Comparison of ENCODE assay signal across 30 cellular contexts in the genomic region with DNA sequence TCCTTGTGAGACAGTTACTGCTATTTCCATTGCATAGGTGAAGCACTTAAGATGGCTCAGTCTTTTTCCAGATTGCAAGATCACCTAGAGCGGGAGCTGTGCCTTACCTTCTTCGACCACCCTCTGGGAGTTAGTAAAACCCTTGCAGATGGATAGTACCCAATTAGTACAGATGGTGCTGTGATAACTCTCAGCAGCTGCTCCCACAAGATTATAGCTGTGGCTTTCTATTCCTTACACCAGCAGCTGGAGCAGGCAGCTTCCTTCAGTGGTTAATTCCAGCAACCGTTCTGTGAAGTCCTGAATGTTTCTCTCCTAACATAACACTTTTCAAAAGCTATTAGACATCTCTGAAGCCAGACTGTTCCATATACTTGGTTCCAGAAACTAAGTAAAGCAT.
"Had no signal": no experiment of that assay in that cellular context is flagged by ENCODE, and none has a peak within 500 bp of the region (broad histone marks: within the 10 kb centered on the region; RNA-seq: fewer than 3 reads in every experiment).

No MANE protein-coding gene starts in this region.

- H3K9me3 ChIP-seq: ascending aorta, MG63 had no signal

- H3K36me3 Mint-ChIP-seq: activated naive CD4-positive, alpha-beta T cell treated with anti-CD3 and anti-CD28 coated beads, Interleukin-2, amount 50 U/mL, for 24 hours; activated naive CD8-positive, alpha-beta T cell treated with anti-CD3 and anti-CD28 coated beads, Interleukin-2, amount 10 ng/mL, durations not matched to agents 7 days and 5 days had no signal

- H3K36me3 ChIP-seq: ascending aorta, MG63 had no signal

- H3K9me3 Mint-ChIP-seq: activated CD4-positive, alpha-beta T cell treated with anti-CD3 and anti-CD28 coated beads, Interleukin-2, amount 10 ng/mL, durations not matched to agents 24 days and 14 days had no signal

- H3K27ac ChIP-seq: ascending aorta, PC-9, RWPE1, SK-N-MC had no signal

- H3K4me1 Mint-ChIP-seq: activated CD4-positive, alpha-beta T cell treated with anti-CD3 and anti-CD28 coated beads, Interleukin-2, amount 10 ng/mL, durations not matched to agents 24 days and 14 days; activated naive CD4-positive, alpha-beta T cell treated with anti-CD3 and anti-CD28 coated beads, Interleukin-2, amount 50 U/mL, for 24 hours; activated naive CD8-positive, alpha-beta T cell treated with anti-CD3 and anti-CD28 coated beads, Interleukin-2, amount 10 ng/mL, durations not matched to agents 7 days and 5 days; activated T-helper 17 cell treated with anti-CD3 and anti-CD28 coated beads, Interleukin-2, amount 50 U/mL, for 72 hours had no signal

- H3K27me3 Mint-ChIP-seq: activated CD4-positive, alpha-beta T cell treated with anti-CD3 and anti-CD28 coated beads, Interleukin-2, amount 10 ng/mL, durations not matched to agents 24 days and 14 days; activated CD8-positive, alpha-beta T cell treated with anti-CD3 and anti-CD28 coated beads for 36 hours; activated naive CD4-positive, alpha-beta T cell treated with anti-CD3 and anti-CD28 coated beads, Interleukin-2, amount 50 U/mL, for 24 hours; activated naive CD8-positive, alpha-beta T cell treated with anti-CD3 and anti-CD28 coated beads, Interleukin-2, amount 10 ng/mL, durations not matched to agents 7 days and 5 days; activated T-helper 17 cell treated with anti-CD3 and anti-CD28 coated beads, Interleukin-2, amount 50 U/mL, for 72 hours had no signal

- H3K27ac Mint-ChIP-seq: activated CD4-positive, alpha-beta T cell treated with anti-CD3 and anti-CD28 coated beads, Interleukin-2, amount 10 ng/mL, durations not matched to agents 24 days and 14 days; activated CD8-positive, alpha-beta T cell treated with anti-CD3 and anti-CD28 coated beads for 36 hours; activated naive CD4-positive, alpha-beta T cell treated with anti-CD3 and anti-CD28 coated beads, Interleukin-2, amount 50 U/mL, for 24 hours; activated naive CD8-positive, alpha-beta T cell treated with anti-CD3 and anti-CD28 coated beads, Interleukin-2, amount 10 ng/mL, durations not matched to agents 7 days and 5 days; activated T-cell treated with anti-CD3 and anti-CD28 coated beads, Interleukin-2, amount 50 U/mL, for 72 hours; activated T-helper 17 cell treated with anti-CD3 and anti-CD28 coated beads, Interleukin-2, amount 50 U/mL, for 72 hours had no signal

- H3K4me3 ChIP-seq: ascending aorta, MG63, PC-9, SK-N-MC had no signal

- H3K4me1 ChIP-seq: ascending aorta had no signal

- DNase-seq: activated CD4-positive, alpha-beta T cell treated with anti-CD3 and anti-CD28 coated beads, Interleukin-2, amount 10 ng/mL, durations not matched to agents 24 days and 14 days; activated CD4-positive, alpha-beta T cell treated with anti-CD3 and anti-CD28 coated beads, Interleukin-2, amount 50 U/mL, for 4 hours; activated CD8-positive, alpha-beta T cell treated with anti-CD3 and anti-CD28 coated beads for 36 hours; activated effector memory CD4-positive, alpha-beta T cell treated with anti-CD3 and anti-CD28 coated beads, Interleukin-2, amount 50 U/mL, for 16 hours; activated naive CD4-positive, alpha-beta T cell treated with Interleukin-2 at 50 U/mL for 16 hours; activated naive CD8-positive, alpha-beta T cell treated with anti-CD3 and anti-CD28 coated beads, Interleukin-2, amount 10 ng/mL, durations not matched to agents 7 days and 5 days; activated T-cell treated with anti-CD3 and anti-CD28 coated beads, Interleukin-2, amount 50 U/mL, for 1 hour; activated T-cell treated with anti-CD3 and anti-CD28 coated beads, Interleukin-2, amount 50 U/mL, for 72 hours; amygdala; Karpas-422; KBM-7; MG63; NCI-H1048; NCI-H1105 treated with DMSO at 0.1 percent for 48 hours; NCI-H1436 treated with DMSO at 0.1 percent for 48 hours; NCI-H1694 treated with DMSO at 0.1 percent for 48 hours; NCI-H2029; NCI-H2227 treated with DMSO at 0.1 percent for 48 hours; NCI-H446; NCI-H510A treated with DMSO at 0.1 percent for 48 hours; NCI-H526 treated with DMSO at 0.1 percent for 48 hours; NK-92 treated with Interleukin-12 subunit alpha and Interleukin-12 subunit beta, amount 100 ng/mL, for 24 hours; PC-9; SIG-M5; T1000 had no signal

- H3K4me3 Mint-ChIP-seq: activated CD4-positive, alpha-beta T cell treated with anti-CD3 and anti-CD28 coated beads, Interleukin-2, amount 10 ng/mL, durations not matched to agents 24 days and 14 days; activated CD8-positive, alpha-beta T cell treated with anti-CD3 and anti-CD28 coated beads for 36 hours; activated naive CD4-positive, alpha-beta T cell treated with anti-CD3 and anti-CD28 coated beads, Interleukin-2, amount 50 U/mL, for 24 hours; activated naive CD8-positive, alpha-beta T cell treated with anti-CD3 and anti-CD28 coated beads, Interleukin-2, amount 10 ng/mL, durations not matched to agents 7 days and 5 days; activated T-cell treated with anti-CD3 and anti-CD28 coated beads, Interleukin-2, amount 50 U/mL, for 72 hours; activated T-helper 17 cell treated with anti-CD3 and anti-CD28 coated beads, Interleukin-2, amount 50 U/mL, for 72 hours had no signal

- H3K27me3 ChIP-seq: ascending aorta, MG63 had no signal
